Comparison of ENCODE assay signal across 1 cellular context in the genomic region with DNA sequence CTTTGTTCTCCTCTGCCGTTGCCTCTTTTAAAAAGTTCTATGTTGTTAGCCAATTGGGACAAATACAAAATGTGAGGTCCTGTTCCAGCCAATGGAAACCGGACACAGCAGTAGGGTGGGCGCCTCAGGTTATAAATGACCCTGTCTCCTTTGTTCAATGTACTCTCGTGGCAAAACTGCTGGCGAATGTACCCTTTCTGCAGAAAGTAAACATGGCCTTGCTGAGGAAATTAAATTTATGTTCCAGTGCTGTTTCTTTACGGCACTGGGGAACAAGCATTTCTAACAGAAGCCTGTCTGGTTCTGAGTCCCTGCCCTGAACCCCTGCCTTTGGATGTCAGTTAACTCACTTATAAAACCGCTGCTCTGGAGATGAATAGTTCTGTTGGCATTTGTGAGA.
TF ChIP-seq lines count a peak whose summit lies in the region.

No MANE protein-coding gene starts in this region.

TF ChIP-seq in WTC11, 78 proteins besides CTCF, POLR2A, EP300 and RAD21 (continued from another document):
- TF ChIP-seq, protein P1, sequence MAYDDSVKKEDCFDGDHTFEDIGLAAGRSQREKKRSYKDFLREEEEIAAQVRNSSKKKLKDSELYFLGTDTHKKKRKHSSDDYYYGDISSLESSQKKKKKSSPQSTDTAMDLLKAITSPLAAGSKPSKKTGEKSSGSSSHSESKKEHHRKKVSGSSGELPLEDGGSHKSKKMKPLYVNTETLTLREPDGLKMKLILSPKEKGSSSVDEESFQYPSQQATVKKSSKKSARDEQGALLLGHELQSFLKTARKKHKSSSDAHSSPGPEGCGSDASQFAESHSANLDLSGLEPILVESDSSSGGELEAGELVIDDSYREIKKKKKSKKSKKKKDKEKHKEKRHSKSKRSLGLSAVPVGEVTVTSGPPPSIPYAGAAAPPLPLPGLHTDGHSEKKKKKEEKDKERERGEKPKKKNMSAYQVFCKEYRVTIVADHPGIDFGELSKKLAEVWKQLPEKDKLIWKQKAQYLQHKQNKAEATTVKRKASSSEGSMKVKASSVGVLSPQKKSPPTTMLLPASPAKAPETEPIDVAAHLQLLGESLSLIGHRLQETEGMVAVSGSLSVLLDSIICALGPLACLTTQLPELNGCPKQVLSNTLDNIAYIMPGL (CRISPR knock-in tag; IDR thresholded peaks at IDR 0.05) = no peak
- no peak for TF ChIP-seq OVOL2 (CRISPR knock-in tag; IDR thresholded peaks at IDR 0.05; ENCODE audit: borderline replicate concordance)
- no peak for TF ChIP-seq FOXK1 (CRISPR knock-in tag; IDR thresholded peaks at IDR 0.05)
- TF ChIP-seq, protein P2, sequence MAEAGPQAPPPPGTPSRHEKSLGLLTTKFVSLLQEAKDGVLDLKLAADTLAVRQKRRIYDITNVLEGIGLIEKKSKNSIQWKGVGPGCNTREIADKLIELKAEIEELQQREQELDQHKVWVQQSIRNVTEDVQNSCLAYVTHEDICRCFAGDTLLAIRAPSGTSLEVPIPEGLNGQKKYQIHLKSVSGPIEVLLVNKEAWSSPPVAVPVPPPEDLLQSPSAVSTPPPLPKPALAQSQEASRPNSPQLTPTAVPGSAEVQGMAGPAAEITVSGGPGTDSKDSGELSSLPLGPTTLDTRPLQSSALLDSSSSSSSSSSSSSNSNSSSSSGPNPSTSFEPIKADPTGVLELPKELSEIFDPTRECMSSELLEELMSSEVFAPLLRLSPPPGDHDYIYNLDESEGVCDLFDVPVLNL (CRISPR knock-in tag; IDR thresholded peaks at IDR 0.05; ENCODE audit: borderline replicate concordance, low read depth) = no peak
- TF ChIP-seq, protein P3, sequence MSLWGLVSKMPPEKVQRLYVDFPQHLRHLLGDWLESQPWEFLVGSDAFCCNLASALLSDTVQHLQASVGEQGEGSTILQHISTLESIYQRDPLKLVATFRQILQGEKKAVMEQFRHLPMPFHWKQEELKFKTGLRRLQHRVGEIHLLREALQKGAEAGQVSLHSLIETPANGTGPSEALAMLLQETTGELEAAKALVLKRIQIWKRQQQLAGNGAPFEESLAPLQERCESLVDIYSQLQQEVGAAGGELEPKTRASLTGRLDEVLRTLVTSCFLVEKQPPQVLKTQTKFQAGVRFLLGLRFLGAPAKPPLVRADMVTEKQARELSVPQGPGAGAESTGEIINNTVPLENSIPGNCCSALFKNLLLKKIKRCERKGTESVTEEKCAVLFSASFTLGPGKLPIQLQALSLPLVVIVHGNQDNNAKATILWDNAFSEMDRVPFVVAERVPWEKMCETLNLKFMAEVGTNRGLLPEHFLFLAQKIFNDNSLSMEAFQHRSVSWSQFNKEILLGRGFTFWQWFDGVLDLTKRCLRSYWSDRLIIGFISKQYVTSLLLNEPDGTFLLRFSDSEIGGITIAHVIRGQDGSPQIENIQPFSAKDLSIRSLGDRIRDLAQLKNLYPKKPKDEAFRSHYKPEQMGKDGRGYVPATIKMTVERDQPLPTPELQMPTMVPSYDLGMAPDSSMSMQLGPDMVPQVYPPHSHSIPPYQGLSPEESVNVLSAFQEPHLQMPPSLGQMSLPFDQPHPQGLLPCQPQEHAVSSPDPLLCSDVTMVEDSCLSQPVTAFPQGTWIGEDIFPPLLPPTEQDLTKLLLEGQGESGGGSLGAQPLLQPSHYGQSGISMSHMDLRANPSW (CRISPR knock-in tag; conservative IDR thresholded peaks at IDR 0.05; ENCODE audit: low read depth) = no peak
- no peak for TF ChIP-seq ELF4 (CRISPR knock-in tag; IDR thresholded peaks at IDR 0.05; ENCODE audit: low read depth)
- no peak for TF ChIP-seq CREB1 (CRISPR knock-in tag; IDR thresholded peaks at IDR 0.05)
- TF ChIP-seq, protein P4, sequence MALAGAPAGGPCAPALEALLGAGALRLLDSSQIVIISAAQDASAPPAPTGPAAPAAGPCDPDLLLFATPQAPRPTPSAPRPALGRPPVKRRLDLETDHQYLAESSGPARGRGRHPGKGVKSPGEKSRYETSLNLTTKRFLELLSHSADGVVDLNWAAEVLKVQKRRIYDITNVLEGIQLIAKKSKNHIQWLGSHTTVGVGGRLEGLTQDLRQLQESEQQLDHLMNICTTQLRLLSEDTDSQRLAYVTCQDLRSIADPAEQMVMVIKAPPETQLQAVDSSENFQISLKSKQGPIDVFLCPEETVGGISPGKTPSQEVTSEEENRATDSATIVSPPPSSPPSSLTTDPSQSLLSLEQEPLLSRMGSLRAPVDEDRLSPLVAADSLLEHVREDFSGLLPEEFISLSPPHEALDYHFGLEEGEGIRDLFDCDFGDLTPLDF (CRISPR knock-in tag; IDR thresholded peaks at IDR 0.05) = no peak
- TF ChIP-seq, protein P5, sequence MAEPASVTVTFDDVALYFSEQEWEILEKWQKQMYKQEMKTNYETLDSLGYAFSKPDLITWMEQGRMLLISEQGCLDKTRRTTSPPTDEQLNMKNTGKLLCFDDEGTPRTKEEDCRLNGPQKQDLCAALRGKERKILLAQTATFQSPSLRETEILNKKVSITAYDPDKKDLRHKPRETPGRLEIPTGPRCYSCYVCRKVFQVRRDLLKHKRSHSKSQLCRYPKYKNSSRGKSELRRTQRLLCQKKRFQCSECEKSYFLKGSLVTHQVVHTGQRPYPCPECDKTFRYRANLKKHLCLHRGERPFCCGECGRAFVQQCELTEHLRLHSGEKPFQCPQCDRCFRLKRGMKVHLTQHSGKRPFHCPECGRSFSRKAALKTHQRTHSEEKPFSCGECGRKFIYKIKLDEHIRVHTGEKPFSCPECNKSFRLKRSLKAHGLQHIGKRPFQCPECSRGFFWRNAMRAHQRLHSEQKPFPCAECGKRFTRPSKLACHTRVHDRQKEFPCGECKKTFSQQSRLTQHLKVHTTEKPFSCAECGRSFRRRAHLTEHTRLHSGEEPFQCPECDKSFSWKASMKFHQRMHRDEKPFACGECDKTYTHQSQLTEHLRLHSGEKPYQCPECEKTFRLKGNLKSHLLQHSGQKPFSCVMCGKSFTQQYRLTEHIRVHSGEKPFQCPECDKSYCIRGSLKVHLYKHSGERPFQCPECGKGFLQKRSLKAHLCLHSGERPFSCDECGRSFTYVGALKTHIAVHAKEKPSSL (CRISPR knock-in tag; conservative IDR thresholded peaks at IDR 0.05) = no peak
